In the genomic region with DNA sequence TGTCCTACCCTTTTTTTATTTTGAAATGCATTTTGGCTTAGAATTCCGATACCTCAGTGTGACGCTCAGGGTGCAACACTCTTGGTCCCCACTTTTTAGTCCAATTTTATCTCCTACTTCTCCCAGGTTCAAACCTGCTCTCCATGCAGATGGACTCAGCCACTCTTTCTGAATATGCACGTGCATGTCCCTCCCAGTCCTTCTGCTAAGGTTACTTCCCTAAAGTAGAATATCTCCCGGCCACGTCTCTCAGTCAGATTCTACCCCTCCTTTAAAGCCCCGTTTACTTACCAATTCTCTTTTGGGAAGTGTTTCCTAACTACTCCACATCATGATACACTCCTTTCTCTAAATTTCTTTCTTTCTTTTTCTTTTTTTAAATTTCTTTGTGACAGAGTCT, we compare ENCODE assay signal across 21 cellular contexts.
"Had no signal": no experiment of that assay in that cellular context is flagged by ENCODE, and none has a peak within 500 bp of the region (broad histone marks: within the 10 kb centered on the region; RNA-seq: fewer than 3 reads in every experiment).

No MANE protein-coding gene starts in this region.

- H3K4me3 Mint-ChIP-seq: activated naive CD8-positive, alpha-beta T cell; activated T-cell treated with anti-CD3 and anti-CD28 coated beads, Interleukin-2, amount 50 U/mL, for 24 hours; mesothelial cell of epicardium; naive thymus-derived CD8-positive, alpha-beta T cell; stimulated activated memory B cell treated with anti-CD40 and anti-IgM and Interleukin-4, amounts not matched to agents 10 μg/mL and 1 μg/mL and 100 μg/mL, for 72 hours; WTC11 had no signal

- DNase-seq: activated naive CD4-positive, alpha-beta T cell; activated T-cell treated with anti-CD3 and anti-CD28 coated beads, Interleukin-2, amount 50 U/mL, for 24 hours; adrenal gland; central memory CD4-positive, alpha-beta T cell; esophagus squamous epithelium; gastrocnemius medialis; head of caudate nucleus; hypothalamus; left ventricle myocardium inferior; mammary epithelial cell; naive thymus-derived CD8-positive, alpha-beta T cell; small intestine; stimulated activated CD4-positive, alpha-beta T cell treated with anti-CD3 and anti-CD28 coated beads, Interleukin-2, amount 100 ng/mL, for 24 hours; transverse colon; uterus had no signal

- H3K9me3 Mint-ChIP-seq: activated T-cell treated with anti-CD3 and anti-CD28 coated beads, Interleukin-2, amount 50 U/mL, for 24 hours; activated T-helper 2 cell treated with anti-CD3 and anti-CD28 coated beads, Interferon-gamma antibody, Interleukin-2, Interleukin-4, amounts not matched to agents 10 μg/mL and 5 μg/mL and 100 μg/mL, durations not matched to agents 14 hours and 24 hours and 36 hours; mesothelial cell of epicardium; naive thymus-derived CD8-positive, alpha-beta T cell; stimulated activated memory B cell treated with anti-CD40 and anti-IgM and Interleukin-4, amounts not matched to agents 10 μg/mL and 1 μg/mL and 100 μg/mL, for 72 hours; WTC11 had no signal

- H3K4me3 ChIP-seq: adrenal gland, esophagus squamous epithelium, gastrocnemius medialis, left ventricle myocardium inferior, transverse colon, uterus had no signal

- H3K36me3 Mint-ChIP-seq: activated naive CD8-positive, alpha-beta T cell; mesothelial cell of epicardium; naive thymus-derived CD8-positive, alpha-beta T cell; stimulated activated memory B cell treated with anti-CD40 and anti-IgM and Interleukin-4, amounts not matched to agents 10 μg/mL and 1 μg/mL and 100 μg/mL, for 72 hours; WTC11 had no signal

- H3K27me3 Mint-ChIP-seq: activated naive CD8-positive, alpha-beta T cell; activated T-cell treated with anti-CD3 and anti-CD28 coated beads, Interleukin-2, amount 50 U/mL, for 24 hours; stimulated activated memory B cell treated with anti-CD40 and anti-IgM and Interleukin-4, amounts not matched to agents 10 μg/mL and 1 μg/mL and 100 μg/mL, for 72 hours had no signal

- H3K27ac Mint-ChIP-seq: activated naive CD8-positive, alpha-beta T cell; activated T-cell treated with anti-CD3 and anti-CD28 coated beads, Interleukin-2, amount 50 U/mL, for 24 hours; activated T-helper 2 cell treated with anti-CD3 and anti-CD28 coated beads, Interferon-gamma antibody, Interleukin-2, Interleukin-4, amounts not matched to agents 10 μg/mL and 5 μg/mL and 100 μg/mL, durations not matched to agents 14 hours and 24 hours and 36 hours; mesothelial cell of epicardium; stimulated activated memory B cell treated with anti-CD40 and anti-IgM and Interleukin-4, amounts not matched to agents 10 μg/mL and 1 μg/mL and 100 μg/mL, for 72 hours; WTC11 had no signal

- ATAC-seq: gastrocnemius medialis; naive thymus-derived CD8-positive, alpha-beta T cell; sciatic nerve; stimulated activated memory B cell treated with anti-CD40 and anti-IgM and Interleukin-4, amounts not matched to agents 10 μg/mL and 1 μg/mL and 100 μg/mL, for 72 hours; WTC11 had no signal
